Comparison of ENCODE assay signal across 26 cellular contexts in genomic region chr1:166960871-166961474, GRCh38. TPM values are rescaled to one million over a fixed set of nuclear protein-coding genes. Genes with fewer than 3 reads are reported as not detected.
DNase-seq lines count a peak whose midpoint lies in the region; ATAC-seq and TF ChIP-seq lines count a peak whose summit lies in the region.
"Had no signal": no experiment of that assay in that cellular context is flagged by ENCODE, and none has a peak within 500 bp of the region (broad histone marks: within the 10 kb centered on the region; RNA-seq: fewer than 3 reads in every experiment).

No MANE protein-coding gene starts in this region.

- DNase-seq in renal cortical epithelial cell (ENCODE audit: low read depth) (peak; percentile 94), Ammon's horn (ENCODE audit: low spot score) (no peak)
- DNase-seq in CD4-positive, alpha-beta T cell: no peak
- DNase-seq: activated CD8-positive, alpha-beta T cell treated with anti-CD3 and anti-CD28 coated beads for 36 hours; activated naive CD4-positive, alpha-beta T cell; activated T-cell treated with anti-CD3 and anti-CD28 coated beads, Interleukin-2, amount 50 U/mL, for 1 hour; amniotic stem cell; endodermal cell; left cardiac atrium; natural killer cell; NCI-H524; stimulated activated CD4-positive, alpha-beta T cell treated with anti-CD3 and anti-CD28 coated beads, Interleukin-1b, Interleukin-23, amount 100 ng/mL, for 48 hours; stimulated activated naive CD4-positive, alpha-beta T cell; T-helper 9 cell; thyroid gland had no signal

- no peaks in the 10 kb centered on the region for H3K27me3 ChIP-seq in CD4-positive, alpha-beta T cell (ENCODE audit: control insufficient read depth, insufficient read depth, low read length)
- H3K27me3 ChIP-seq: thyroid gland had no signal

- H3K9me3 ChIP-seq in CD4-positive, alpha-beta T cell (ENCODE audit: control insufficient read depth, low read length): no peaks in the 10 kb centered on the region
- H3K9me3 ChIP-seq: thyroid gland had no signal

- no peak overlapping the region for H3K4me3 Mint-ChIP-seq in CD4-positive, alpha-beta T cell
- H3K4me3 Mint-ChIP-seq: activated CD8-positive, alpha-beta T cell treated with anti-CD3 and anti-CD28 coated beads for 36 hours; endodermal cell; mesothelial cell of epicardium; natural killer cell had no signal

- H3K27me3 Mint-ChIP-seq in CD4-positive, alpha-beta T cell: peaks cover 11% of the 10 kb centered on the region

- no peak overlapping the region for H3K27ac Mint-ChIP-seq in CD4-positive, alpha-beta T cell
- H3K27ac Mint-ChIP-seq: activated CD8-positive, alpha-beta T cell treated with anti-CD3 and anti-CD28 coated beads for 36 hours; endodermal cell; mesothelial cell of epicardium; natural killer cell had no signal

- H3K9me3 Mint-ChIP-seq in CD4-positive, alpha-beta T cell: no peaks in the 10 kb centered on the region
- H3K9me3 Mint-ChIP-seq: activated CD8-positive, alpha-beta T cell treated with anti-CD3 and anti-CD28 coated beads for 36 hours; endodermal cell; mesothelial cell of epicardium; natural killer cell had no signal

- intact Hi-C loops in CD4-positive, alpha-beta T cell (cut with DNase I, micrococcal nuclease): no loop called here

- TF ChIP-seq CTCF in CD4-positive, alpha-beta T cell (IDR thresholded peaks at IDR 0.05): no peak

- H3K4me1 Mint-ChIP-seq in CD4-positive, alpha-beta T cell (ENCODE audit: low read depth): no peaks in the 10 kb centered on the region
- H3K4me1 Mint-ChIP-seq: mesothelial cell of epicardium had no signal

- ATAC-seq in GM18909 (IDR thresholded peaks at IDR 0.05; ENCODE audit: poor library complexity, unreplicated experiment) (peak; percentile 65), GM21737 (IDR thresholded peaks at IDR 0.05; ENCODE audit: unreplicated experiment) (peak; percentile 68), HG03457 (IDR thresholded peaks at IDR 0.05; ENCODE audit: unreplicated experiment) (peak; percentile 52), HG03378 (IDR thresholded peaks at IDR 0.05; ENCODE audit: unreplicated experiment) (no peak)
- ATAC-seq in CD4-positive, alpha-beta T cell (ENCODE audit: poor library complexity): no peak
- ATAC-seq: activated CD8-positive, alpha-beta T cell treated with anti-CD3 and anti-CD28 coated beads for 36 hours; HepG2; left cardiac atrium; natural killer cell had no signal

- POLR2A ChIA-PET in CD4-positive, alpha-beta T cell (lab: Charles Lee): no interaction called here

- CTCF ChIA-PET in CD4-positive, alpha-beta T cell (lab: Charles Lee): no interaction called here

- no peak overlapping the region for H3K27ac ChIP-seq in CD4-positive, alpha-beta T cell (ENCODE audit: low read depth, low read length)
- H3K27ac ChIP-seq: coronary artery, parathyroid adenoma, thyroid gland had no signal

- no peaks in the 10 kb centered on the region for H3K36me3 Mint-ChIP-seq in CD4-positive, alpha-beta T cell (ENCODE audit: low read depth)
- H3K36me3 Mint-ChIP-seq: mesothelial cell of epicardium, natural killer cell had no signal

RNA-seq across cellular contexts. Expression of gene ILDR2, which starts 14.4 kb away (rescaled TPM):
- total RNA-seq in renal cortical epithelial cell: 4.7 and 17.5 TPM in 2 replicates
- under 1 TPM; 0.47 to 0.67 TPM for total RNA-seq in CD4-positive, alpha-beta T cell
- total RNA-seq: bronchial epithelial cell, glomerular endothelial cell had no signal

RNA-seq across cellular contexts. Expression of gene MAEL, which starts 28.1 kb away (rescaled TPM):
- total RNA-seq in renal cortical epithelial cell: 0.17 and 0.65 TPM in 2 replicates
- total RNA-seq in CD4-positive, alpha-beta T cell: not detected
- total RNA-seq: bronchial epithelial cell, fibroblast of lung, glomerular endothelial cell, HepG2, mesothelial cell of epicardium had no signal

Comparison
In these comparisons a context has a peak if more than half of its experiments do, and no peak if none do; other contexts are left out.
1. ATAC-seq: peak in GM18909 (single experiment), GM21737 (single experiment) and HG03457 (single experiment); none in HG03378 (single experiment) and CD4-positive, alpha-beta T cell (single experiment).